In genomic region chr6:17167327-17167979, GRCh38 we compare ENCODE assay signal across 8 cellular contexts.
A peak's percentile ranks its signal among the peaks of the same experiment; 100 is the strongest.
DNase-seq lines count a peak whose midpoint lies in the region; ATAC-seq and TF ChIP-seq lines count a peak whose summit lies in the region.

No MANE protein-coding gene starts in this region.

- no peak overlapping the region for H3K4me3 Mint-ChIP-seq in activated CD8-positive, alpha-beta T cell treated with anti-CD3 and anti-CD28 coated beads for 36 hours

- H3K4me1 Mint-ChIP-seq in activated CD8-positive, alpha-beta T cell treated with anti-CD3 and anti-CD28 coated beads for 36 hours (ENCODE audit: low read depth): no peaks in the 10 kb centered on the region

- ATAC-seq in lower lobe of right lung: peak; percentile 72 to 87
- no peak for ATAC-seq in GM21786 (IDR thresholded peaks at IDR 0.05; ENCODE audit: unreplicated experiment)
- ATAC-seq in activated CD8-positive, alpha-beta T cell treated with anti-CD3 and anti-CD28 coated beads for 36 hours: no peak
- ATAC-seq in HG03108 (IDR thresholded peaks at IDR 0.05; ENCODE audit: unreplicated experiment): no peak

- no peaks in the 10 kb centered on the region for H3K36me3 ChIP-seq in colonic mucosa
- no peaks in the 10 kb centered on the region for H3K36me3 ChIP-seq in lower lobe of right lung
- no peaks in the 10 kb centered on the region for H3K36me3 ChIP-seq in vagina

- H3K4me3 ChIP-seq in colonic mucosa (no peak overlapping the region), lower lobe of right lung (no peak overlapping the region), vagina (no peak overlapping the region)

- no peaks in the 10 kb centered on the region for H3K9me3 ChIP-seq in colonic mucosa
- no peaks in the 10 kb centered on the region for H3K9me3 ChIP-seq in lower lobe of right lung
- H3K9me3 ChIP-seq in vagina: no peaks in the 10 kb centered on the region

- no peak overlapping the region for H3K27ac ChIP-seq in colonic mucosa
- no peak overlapping the region for H3K27ac ChIP-seq in lower lobe of right lung
- H3K27ac ChIP-seq in vagina: no peak overlapping the region

- no peak overlapping the region for H3K9ac ChIP-seq in colonic mucosa (ENCODE audit: low read depth in 2 of 2, low read length in 2 of 2)

- TF ChIP-seq CTCF in colonic mucosa (IDR thresholded peaks at IDR 0.05): peak; percentile 35
- peak; percentile 38 for TF ChIP-seq CTCF in lower lobe of right lung (IDR thresholded peaks at IDR 0.05)
- TF ChIP-seq CTCF in vagina (IDR thresholded peaks at IDR 0.05): no peak
- TF ChIP-seq CTCF in activated CD8-positive, alpha-beta T cell treated with anti-CD3 and anti-CD28 coated beads for 36 hours (IDR thresholded peaks at IDR 0.05): no peak

- H3K27ac Mint-ChIP-seq in activated CD8-positive, alpha-beta T cell treated with anti-CD3 and anti-CD28 coated beads for 36 hours: no peak overlapping the region

- no peaks in the 10 kb centered on the region for H3K36me3 Mint-ChIP-seq in activated CD8-positive, alpha-beta T cell treated with anti-CD3 and anti-CD28 coated beads for 36 hours (ENCODE audit: low read depth)

- POLR2A ChIA-PET in activated CD8-positive, alpha-beta T cell treated with anti-CD3 and anti-CD28 coated beads for 36 hours (lab: Charles Lee): no interaction called here

- no peaks in the 10 kb centered on the region for H3K27me3 ChIP-seq in colonic mucosa
- no peaks in the 10 kb centered on the region for H3K27me3 ChIP-seq in lower lobe of right lung (ENCODE audit: low read depth)
- H3K27me3 ChIP-seq in vagina: no peaks in the 10 kb centered on the region

- no peak for TF ChIP-seq POLR2A in vagina (IDR thresholded peaks at IDR 0.05)

- no peaks in the 10 kb centered on the region for H3K9me3 Mint-ChIP-seq in activated CD8-positive, alpha-beta T cell treated with anti-CD3 and anti-CD28 coated beads for 36 hours

- peak; percentile 32 for DNase-seq in Ammon's horn (ENCODE audit: low spot score)
- peak; percentile 8 for DNase-seq in NCI-H146 treated with DMSO at 0.1 percent for 48 hours (lab: John Stamatoyannopoulos, UW; ENCODE audit: unreplicated experiment)
- DNase-seq in colonic mucosa: peak; percentile 62
- DNase-seq in lower lobe of right lung: peak; percentile 47
- no peak for DNase-seq in vagina (ENCODE audit: extremely low spot score in 2 of 2)
- DNase-seq in activated CD8-positive, alpha-beta T cell treated with anti-CD3 and anti-CD28 coated beads for 36 hours: no peak

- intact Hi-C loops in colonic mucosa (cut with DNase I): loop anchor here (10.0 kb wide), 1 partner anchor 117 kb away; the partner anchor contains the start of gene RBM24
- intact Hi-C loops in lower lobe of right lung (cut with DNase I): no loop called here
- intact Hi-C loops in vagina (cut with DNase I): no loop called here
- intact Hi-C loops in activated CD8-positive, alpha-beta T cell treated with anti-CD3 and anti-CD28 coated beads for 36 hours (cut with micrococcal nuclease): no loop called here

- CTCF ChIA-PET in activated CD8-positive, alpha-beta T cell treated with anti-CD3 and anti-CD28 coated beads for 36 hours (lab: Charles Lee): interaction anchor here (0.7 to 1.4 kb wide), 3 partner anchors 11 to 575 kb away, joined by 3 to 4 read pairs (median 3); no protein-coding TSS in a partner anchor

- H3K4me1 ChIP-seq in colonic mucosa (no peaks in the 10 kb centered on the region), lower lobe of right lung (no peaks in the 10 kb centered on the region), vagina (no peaks in the 10 kb centered on the region)

- peaks cover 15% of the 10 kb centered on the region for H3K27me3 Mint-ChIP-seq in activated CD8-positive, alpha-beta T cell treated with anti-CD3 and anti-CD28 coated beads for 36 hours

Comparison
In these comparisons a context has a peak if more than half of its experiments do, and no peak if none do; other contexts are left out.
1. DNase-seq: peak in Ammon's horn (single experiment), NCI-H146 treated with DMSO at 0.1 percent for 48 hours (single experiment), colonic mucosa (single experiment) and lower lobe of right lung (single experiment); none in vagina (0 of 2) and activated CD8-positive, alpha-beta T cell treated with anti-CD3 and anti-CD28 coated beads for 36 hours (single experiment).
2. CTCF ChIP-seq: peak in colonic mucosa (single experiment) and lower lobe of right lung (single experiment); none in vagina (0 of 3) and activated CD8-positive, alpha-beta T cell treated with anti-CD3 and anti-CD28 coated beads for 36 hours (single experiment).
3. ATAC-seq: peak in lower lobe of right lung (2 of 2); none in GM21786 (single experiment), activated CD8-positive, alpha-beta T cell treated with anti-CD3 and anti-CD28 coated beads for 36 hours (single experiment) and HG03108 (single experiment).